ENCODE assay signal across 17 cellular contexts in genomic region chr11:128343870-128344269, GRCh38.
DNase-seq lines count a peak whose midpoint lies in the region; ATAC-seq, FAIRE-seq and TF ChIP-seq lines count a peak whose summit lies in the region.
"Had no signal": no experiment of that assay in that cellular context is flagged by ENCODE, and none has a peak within 500 bp of the region (broad histone marks: within the 10 kb centered on the region; RNA-seq: fewer than 3 reads in every experiment).

No MANE protein-coding gene starts in this region.

- no peaks in the 10 kb centered on the region for H3K9me3 ChIP-seq in heart left ventricle
- H3K9me3 ChIP-seq: gastrocnemius medialis had no signal

- H3K27ac ChIP-seq in heart left ventricle = peak overlapping the region in 7 of 12 donors; percentile 45 to 89 (median 79)
- H3K27ac ChIP-seq: cardiac muscle cell had no signal

- TF ChIP-seq CTCF in heart left ventricle (IDR thresholded peaks at IDR 0.05) = no peak

- H3K27me3 ChIP-seq in heart left ventricle = no peaks in the 10 kb centered on the region
- H3K27me3 ChIP-seq: cardiac muscle cell, gastrocnemius medialis had no signal

- peaks cover 0 to 40% (median 21%) of the 10 kb centered on the region in 12 donors for H3K4me1 ChIP-seq in heart left ventricle

- H3K36me3 ChIP-seq in heart left ventricle = no peaks in the 10 kb centered on the region
- H3K36me3 ChIP-seq: cardiac muscle cell, gastrocnemius medialis had no signal

- no peaks in the 10 kb centered on the region for H3K27me3 Mint-ChIP-seq in activated T-helper 17 cell treated with anti-CD3 and anti-CD28 coated beads, Interleukin-2, amount 50 U/mL, for 72 hours
- H3K27me3 Mint-ChIP-seq in stimulated activated memory B cell treated with anti-CD40 and anti-IgM and Interleukin-4, amounts not matched to agents 10 μg/mL and 1 μg/mL and 100 μg/mL, for 72 hours = no peaks in the 10 kb centered on the region

- H3K36me3 Mint-ChIP-seq in activated T-helper 17 cell treated with anti-CD3 and anti-CD28 coated beads, Interleukin-2, amount 50 U/mL, for 72 hours (ENCODE audit: low read depth) = peaks cover 17% of the 10 kb centered on the region
- H3K36me3 Mint-ChIP-seq in stimulated activated memory B cell treated with anti-CD40 and anti-IgM and Interleukin-4, amounts not matched to agents 10 μg/mL and 1 μg/mL and 100 μg/mL, for 72 hours = no peaks in the 10 kb centered on the region
- H3K36me3 Mint-ChIP-seq: mesothelial cell of epicardium had no signal

- ATAC-seq in heart left ventricle (no peak), left cardiac atrium (no peak), sciatic nerve (no peak)
- peak; percentile 62 for ATAC-seq in activated T-helper 17 cell treated with anti-CD3 and anti-CD28 coated beads, Interleukin-2, amount 50 U/mL, for 72 hours (replicated peaks)
- no peak for ATAC-seq in stimulated activated memory B cell treated with anti-CD40 and anti-IgM and Interleukin-4, amounts not matched to agents 10 μg/mL and 1 μg/mL and 100 μg/mL, for 72 hours
- ATAC-seq: gastrocnemius medialis had no signal

- H3K4me3 Mint-ChIP-seq in activated T-helper 17 cell treated with anti-CD3 and anti-CD28 coated beads, Interleukin-2, amount 50 U/mL, for 72 hours = peak overlapping the region; percentile 60
- H3K4me3 Mint-ChIP-seq in stimulated activated memory B cell treated with anti-CD40 and anti-IgM and Interleukin-4, amounts not matched to agents 10 μg/mL and 1 μg/mL and 100 μg/mL, for 72 hours = no peak overlapping the region
- H3K4me3 Mint-ChIP-seq: mesothelial cell of epicardium had no signal

- peak overlapping the region; percentile 90 for H3K27ac Mint-ChIP-seq in activated T-helper 17 cell treated with anti-CD3 and anti-CD28 coated beads, Interleukin-2, amount 50 U/mL, for 72 hours
- H3K27ac Mint-ChIP-seq in stimulated activated memory B cell treated with anti-CD40 and anti-IgM and Interleukin-4, amounts not matched to agents 10 μg/mL and 1 μg/mL and 100 μg/mL, for 72 hours = peak overlapping the region; percentile 22
- H3K27ac Mint-ChIP-seq: mesothelial cell of epicardium had no signal

- peak; percentile 81 for FAIRE-seq in GM12892 (lab: Jason Lieb, UNC)
- FAIRE-seq: endometrium had no signal

- TF ChIP-seq POLR2A in heart left ventricle (IDR thresholded peaks at IDR 0.05) (no peak), GM12892 (IDR thresholded peaks at IDR 0.05; ENCODE audit: low read depth, low read length) (no peak)

- H3K4me3 ChIP-seq in heart left ventricle = no peak overlapping the region
- H3K4me3 ChIP-seq: cardiac muscle cell, gastrocnemius medialis had no signal

- 93 to 94% (median 94%) methylated on average over 4 of the region's 4 CpGs for WGBS in heart left ventricle, 4 donors

- DNase-seq in heart left ventricle (no peak), left cardiac atrium (no peak), GM12892 (ENCODE audit: insufficient read length) (no peak), OCI-M2 (lab: John Stamatoyannopoulos, UW; ENCODE audit: unreplicated experiment) (no peak), posterior cingulate gyrus (no peak), sciatic nerve (ENCODE audit: low spot score) (no peak)
- DNase-seq: activated CD4-positive, CD25-positive, alpha-beta regulatory T cell treated with anti-CD3 and anti-CD28 coated beads, Interleukin-2, amount 50 U/mL, for 72 hours; DND-41; gastrocnemius medialis; NCI-H1694 treated with DMSO at 0.1 percent for 48 hours; NCI-H510A treated with DMSO at 0.1 percent for 48 hours; SW 1271 had no signal

- peaks cover 56% of the 10 kb centered on the region for H3K4me1 Mint-ChIP-seq in activated T-helper 17 cell treated with anti-CD3 and anti-CD28 coated beads, Interleukin-2, amount 50 U/mL, for 72 hours
- peaks cover 26% of the 10 kb centered on the region for H3K4me1 Mint-ChIP-seq in stimulated activated memory B cell treated with anti-CD40 and anti-IgM and Interleukin-4, amounts not matched to agents 10 μg/mL and 1 μg/mL and 100 μg/mL, for 72 hours

- intact Hi-C loops in heart left ventricle (cut with DNase I) = loop anchor here in 3 of 10 donors (5.0 kb wide), 4 partner anchors 52 to 78 kb away; no protein-coding TSS in a partner anchor
- intact Hi-C loops in left cardiac atrium (cut with DNase I) = no loop called here
- intact Hi-C loops in posterior cingulate gyrus (cut with DNase I) = no loop called here
- intact Hi-C loops in sciatic nerve (cut with DNase I) = no loop called here

- peaks cover 8% of the 10 kb centered on the region for H3K9me3 Mint-ChIP-seq in activated T-helper 17 cell treated with anti-CD3 and anti-CD28 coated beads, Interleukin-2, amount 50 U/mL, for 72 hours
- H3K9me3 Mint-ChIP-seq in stimulated activated memory B cell treated with anti-CD40 and anti-IgM and Interleukin-4, amounts not matched to agents 10 μg/mL and 1 μg/mL and 100 μg/mL, for 72 hours = no peaks in the 10 kb centered on the region
- H3K9me3 Mint-ChIP-seq: mesothelial cell of epicardium had no signal
